In the genomic region with DNA sequence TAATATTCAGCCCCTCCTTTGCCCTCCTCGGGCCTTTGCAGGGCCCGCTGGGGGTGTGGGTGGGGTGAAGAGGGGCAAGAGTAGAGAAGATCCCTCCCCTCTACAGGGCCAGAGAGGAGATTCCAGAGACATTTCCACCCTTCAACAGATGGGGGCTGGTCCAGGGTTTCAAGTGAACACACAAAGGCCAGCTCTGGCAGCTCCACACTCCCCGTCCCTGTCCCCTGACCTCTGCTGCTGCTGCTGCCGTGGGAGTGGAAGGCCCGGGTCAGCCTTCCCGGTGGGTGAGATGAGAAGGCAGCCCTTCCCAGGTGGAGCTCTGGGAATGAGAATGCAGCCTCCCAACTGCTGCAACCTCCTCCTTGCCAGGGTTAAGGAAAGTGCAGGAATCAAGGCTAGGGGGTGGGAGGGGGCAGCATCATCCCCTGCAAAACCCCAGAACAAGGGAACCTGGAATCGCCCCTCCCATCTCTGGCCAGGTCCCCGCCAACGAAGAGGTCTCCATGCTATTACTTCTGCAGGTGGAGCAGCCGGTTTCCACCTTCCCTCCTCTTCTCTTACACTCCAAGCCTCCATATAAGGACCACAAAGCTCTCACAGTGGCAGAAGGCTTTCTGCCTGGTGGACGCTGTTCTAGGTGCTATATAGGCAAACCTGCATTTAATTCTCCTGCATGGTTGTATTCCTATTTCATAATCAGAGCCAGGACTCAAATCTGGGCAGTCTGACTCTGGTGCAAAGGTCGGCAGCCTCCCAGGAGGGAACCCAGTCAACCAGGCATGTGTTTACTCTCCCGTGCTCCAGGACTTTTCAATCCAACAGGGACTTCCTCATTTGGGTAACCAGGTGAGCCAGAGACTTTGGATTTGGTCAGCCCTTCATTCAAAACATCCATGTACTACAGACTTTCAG, we compare ENCODE assay signal across 21 cellular contexts. TPM values are rescaled to one million over a fixed set of nuclear protein-coding genes. Genes with fewer than 3 reads are reported as not detected.
DNase-seq lines count a peak whose midpoint lies in the region; ATAC-seq and TF ChIP-seq lines count a peak whose summit lies in the region.
"Had no signal": no experiment of that assay in that cellular context is flagged by ENCODE, and none has a peak within 500 bp of the region (broad histone marks: within the 10 kb centered on the region; RNA-seq: fewer than 3 reads in every experiment).

No MANE protein-coding gene starts in this region.

- H3K4me3 ChIP-seq in Panc1 (ENCODE audit: low read depth in 2 of 2, low read length in 2 of 2) = no peak overlapping the region
- H3K4me3 ChIP-seq in osteoblast (ENCODE audit: insufficient read depth, low read length) = no peak overlapping the region
- H3K4me3 ChIP-seq: sigmoid colon, SJSA1, tibial nerve had no signal

- H3K9me3 ChIP-seq in Panc1 (ENCODE audit: control insufficient read depth, insufficient read depth, low read depth, low read length) (no peaks in the 10 kb centered on the region), osteoblast (ENCODE audit: low read depth, low read length) (no peaks in the 10 kb centered on the region)
- H3K9me3 ChIP-seq: sigmoid colon, SJSA1, tibial nerve had no signal

- no peaks in the 10 kb centered on the region for H3K79me2 ChIP-seq in osteoblast (ENCODE audit: insufficient read depth, low read length)

- H3K9me3 Mint-ChIP-seq in activated CD4-positive, alpha-beta T cell treated with anti-CD3 and anti-CD28 coated beads, Interleukin-2, amount 10 ng/mL, durations not matched to agents 24 days and 14 days = no peaks in the 10 kb centered on the region
- H3K9me3 Mint-ChIP-seq: activated T-helper 1 cell treated with anti-CD3 and anti-CD28 coated beads, Interleukin-12 subunit alpha, Interleukin-12 subunit beta, Interleukin-2, Interleukin-4 antibody, amounts not matched to agents 30 ng/mL and 10 ng/mL and 1 ng/mL, durations not matched to agents 14 hours and 24 hours and 36 hours; natural killer cell had no signal

- H3K4me2 ChIP-seq in osteoblast (ENCODE audit: insufficient read depth, low read length) = no peak overlapping the region

- no peak overlapping the region for H3K4me3 Mint-ChIP-seq in activated CD4-positive, alpha-beta T cell treated with anti-CD3 and anti-CD28 coated beads, Interleukin-2, amount 10 ng/mL, durations not matched to agents 24 days and 14 days
- H3K4me3 Mint-ChIP-seq: activated T-helper 1 cell treated with anti-CD3 and anti-CD28 coated beads, Interleukin-12 subunit alpha, Interleukin-12 subunit beta, Interleukin-2, Interleukin-4 antibody, amounts not matched to agents 30 ng/mL and 10 ng/mL and 1 ng/mL, durations not matched to agents 14 hours and 24 hours and 36 hours; natural killer cell had no signal

- H3K27me3 ChIP-seq in Panc1 (ENCODE audit: control insufficient read depth, insufficient read depth, low read length) (no peaks in the 10 kb centered on the region), osteoblast (ENCODE audit: insufficient read depth, low read length) (peaks cover 10% of the 10 kb centered on the region)
- H3K27me3 ChIP-seq: sigmoid colon, SJSA1, tibial nerve had no signal

- H2AFZ ChIP-seq in osteoblast (ENCODE audit: low read length) = no peak overlapping the region

- no peaks in the 10 kb centered on the region for H3K4me1 Mint-ChIP-seq in activated CD4-positive, alpha-beta T cell treated with anti-CD3 and anti-CD28 coated beads, Interleukin-2, amount 10 ng/mL, durations not matched to agents 24 days and 14 days
- H3K4me1 Mint-ChIP-seq: natural killer cell had no signal

- H4K20me1 ChIP-seq in osteoblast (ENCODE audit: insufficient read depth, low read length) = no peaks in the 10 kb centered on the region

- no peak overlapping the region for H3K27ac Mint-ChIP-seq in activated CD4-positive, alpha-beta T cell treated with anti-CD3 and anti-CD28 coated beads, Interleukin-2, amount 10 ng/mL, durations not matched to agents 24 days and 14 days
- H3K27ac Mint-ChIP-seq: activated T-helper 1 cell treated with anti-CD3 and anti-CD28 coated beads, Interleukin-12 subunit alpha, Interleukin-12 subunit beta, Interleukin-2, Interleukin-4 antibody, amounts not matched to agents 30 ng/mL and 10 ng/mL and 1 ng/mL, durations not matched to agents 14 hours and 24 hours and 36 hours; natural killer cell had no signal

- no peaks in the 10 kb centered on the region for H3K36me3 ChIP-seq in Panc1 (ENCODE audit: control insufficient read depth, insufficient read depth, low read length)
- H3K36me3 ChIP-seq in osteoblast (ENCODE audit: insufficient read depth, low read length) = no peaks in the 10 kb centered on the region
- H3K36me3 ChIP-seq: sigmoid colon, SJSA1, tibial nerve had no signal

- ATAC-seq in Panc1 = peak; percentile 50; the same call in 1 of the 2 replicates
- no peak for ATAC-seq in GM19397 (IDR thresholded peaks at IDR 0.05; ENCODE audit: unreplicated experiment)
- ATAC-seq: natural killer cell had no signal

- in situ Hi-C loops in Panc1 (cut with HindIII; ENCODE audit: low pct_unique_long_range_greater_than_20kb, low sequenced_read_pairs) = no loop called here

- POLR2A ChIA-PET in Panc1 (lab: Charles Lee) = no interaction called here

- H3K36me3 Mint-ChIP-seq in activated CD4-positive, alpha-beta T cell treated with anti-CD3 and anti-CD28 coated beads, Interleukin-2, amount 10 ng/mL, durations not matched to agents 24 days and 14 days (ENCODE audit: low read depth) = no peaks in the 10 kb centered on the region
- H3K36me3 Mint-ChIP-seq: natural killer cell had no signal

- intact Hi-C loops in Panc1 (cut with micrococcal nuclease; ENCODE audit: unreplicated experiment) = no loop called here
- intact Hi-C loops in activated CD4-positive, alpha-beta T cell treated with anti-CD3 and anti-CD28 coated beads, Interleukin-2, amount 10 ng/mL, durations not matched to agents 24 days and 14 days (cut with micrococcal nuclease) = no loop called here

- CTCF ChIA-PET in Panc1 (lab: Charles Lee) = interaction anchor here (0.6 kb wide), 1 partner anchor 20 kb away, joined by 5 read pairs; no protein-coding TSS in a partner anchor

- BruUV-seq in Panc1 (replicated peaks; lab: Mats Ljungman, UMichigan) = no TSS peak

- TF ChIP-seq CTCF in Panc1 (IDR thresholded peaks at IDR 0.05) (no peak), osteoblast (IDR thresholded peaks at IDR 0.05; ENCODE audit: extremely low read depth, low read depth, low read length) (no peak)

- H3K27ac ChIP-seq in Panc1 (ENCODE audit: low read length) = no peak overlapping the region
- H3K27ac ChIP-seq in osteoblast (ENCODE audit: low read depth, low read length) = no peak overlapping the region
- H3K27ac ChIP-seq: epithelial cell of prostate, sigmoid colon, SJSA1 had no signal

- H3K4me1 ChIP-seq in Panc1 (ENCODE audit: control insufficient read depth, insufficient read depth, low read length) (no peaks in the 10 kb centered on the region), osteoblast (ENCODE audit: insufficient read depth, low read length) (no peaks in the 10 kb centered on the region)
- H3K4me1 ChIP-seq: sigmoid colon, SJSA1 had no signal

- DNase-seq in EH (ENCODE audit: low read depth) = peak; percentile 6
- no peak for DNase-seq in Panc1 (ENCODE audit: low read depth, low spot score)
- DNase-seq in kidney tubule cell (ENCODE audit: low spot score) = peak; percentile 59
- peak; percentile 79 for DNase-seq in osteoblast (ENCODE audit: insufficient read length, low spot score, missing footprints)
- DNase-seq in stimulated activated CD4-positive, alpha-beta T cell treated with anti-CD3 and anti-CD28 coated beads, Interleukin-2, amount 100 ng/mL, for 48 hours = no peak
- no peak for DNase-seq in activated naive CD4-positive, alpha-beta T cell treated with Interleukin-2 at 50 U/mL for 16 hours
- DNase-seq in activated CD4-positive, alpha-beta T cell treated with anti-CD3 and anti-CD28 coated beads, Interleukin-2, amount 10 ng/mL, durations not matched to agents 24 days and 14 days = no peak
- DNase-seq: activated CD4-positive, alpha-beta T cell treated with anti-CD3 and anti-CD28 coated beads, Interleukin-2, amount 50 U/mL, for 48 hours; cerebellar nuclear complex; DMS 273 treated with DMSO at 0.1 percent for 48 hours; KG1; natural killer cell; NCI-H1417; NCI-H2227 treated with DMSO at 0.1 percent for 48 hours; sigmoid colon; stimulated activated CD4-positive, alpha-beta T cell treated with anti-CD3 and anti-CD28 coated beads, Interleukin-4, amount 100 ng/mL, for 1 hour had no signal

- peaks cover 5% of the 10 kb centered on the region for H3K27me3 Mint-ChIP-seq in activated CD4-positive, alpha-beta T cell treated with anti-CD3 and anti-CD28 coated beads, Interleukin-2, amount 10 ng/mL, durations not matched to agents 24 days and 14 days

RNA-seq across cellular contexts. Expression of gene ARHGEF10L, which starts 22.9 kb away (rescaled TPM):
- total RNA-seq in Panc1 (2021; ENCODE audit: unreplicated experiment) (5.9 TPM), osteoblast (33.3 and 39.1 TPM in 2 replicates)
- polyA plus RNA-seq in Panc1 (2012; ENCODE audit: insufficient read length) = 7.2 TPM
- total RNA-seq in activated CD4-positive, alpha-beta T cell treated with anti-CD3 and anti-CD28 coated beads, Interleukin-2, amount 10 ng/mL, durations not matched to agents 24 days and 14 days = not detected in 2 replicates
- total RNA-seq: activated T-helper 1 cell treated with anti-CD3 and anti-CD28 coated beads, Interleukin-12 subunit alpha, Interleukin-12 subunit beta, Interleukin-2, Interleukin-4 antibody, amounts not matched to agents 30 ng/mL and 10 ng/mL and 1 ng/mL, durations not matched to agents 14 hours and 24 hours and 36 hours had no signal

Comparison
In these comparisons a context has a peak if more than half of its experiments do, and no peak if none do; other contexts are left out.
1. DNase-seq: peak in EH (single experiment), kidney tubule cell (single experiment) and osteoblast (single experiment); none in Panc1 (single experiment), stimulated activated CD4-positive, alpha-beta T cell treated with anti-CD3 and anti-CD28 coated beads, Interleukin-2, amount 100 ng/mL, for 48 hours (0 of 2), activated naive CD4-positive, alpha-beta T cell treated with Interleukin-2 at 50 U/mL for 16 hours (single experiment) and activated CD4-positive, alpha-beta T cell treated with anti-CD3 and anti-CD28 coated beads, Interleukin-2, amount 10 ng/mL, durations not matched to agents 24 days and 14 days (single experiment).